15 cellular contexts compared by ENCODE assay signal in genomic region chr17:64628641-64629040, GRCh38. TPM values are rescaled to one million over a fixed set of nuclear protein-coding genes. Genes with fewer than 3 reads are reported as not detected.
A peak's percentile ranks its signal among the peaks of the same experiment; 100 is the strongest.
DNase-seq lines count a peak whose midpoint lies in the region; ATAC-seq and TF ChIP-seq lines count a peak whose summit lies in the region.
"Had no signal": no experiment of that assay in that cellular context is flagged by ENCODE, and none has a peak within 500 bp of the region (broad histone marks: within the 10 kb centered on the region; RNA-seq: fewer than 3 reads in every experiment).

No MANE protein-coding gene starts in this region.

- no peaks in the 10 kb centered on the region for H3K36me3 ChIP-seq in body of pancreas (replicated peaks in 1 of 2; ENCODE audit: insufficient read depth in 1 of 2, low read depth in 2 of 2)
- H3K36me3 ChIP-seq: esophagus squamous epithelium had no signal

- peaks cover 66% of the 10 kb centered on the region for H3K4me1 Mint-ChIP-seq in activated T-cell treated with anti-CD3 and anti-CD28 coated beads, Interleukin-2, amount 50 U/mL, for 72 hours (ENCODE audit: low read depth)
- H3K4me1 Mint-ChIP-seq in stimulated activated memory B cell treated with anti-CD40 and anti-IgM and Interleukin-4, amounts not matched to agents 10 μg/mL and 1 μg/mL and 100 μg/mL, for 72 hours = peaks cover 54% of the 10 kb centered on the region

- no peak overlapping the region for H3K4me3 ChIP-seq in body of pancreas
- H3K4me3 ChIP-seq: esophagus squamous epithelium, mucosa of descending colon had no signal

- H3K4me3 Mint-ChIP-seq in activated T-cell treated with anti-CD3 and anti-CD28 coated beads, Interleukin-2, amount 50 U/mL, for 72 hours = peak overlapping the region; percentile 53 to 74
- H3K4me3 Mint-ChIP-seq in stimulated activated memory B cell treated with anti-CD40 and anti-IgM and Interleukin-4, amounts not matched to agents 10 μg/mL and 1 μg/mL and 100 μg/mL, for 72 hours = no peak overlapping the region

- H3K36me3 Mint-ChIP-seq in activated naive CD4-positive, alpha-beta T cell treated with anti-CD3 and anti-CD28 coated beads, Interleukin-2, amount 50 U/mL, for 72 hours = peaks cover 4 to 8% of the 10 kb centered on the region in 2 donors
- peaks cover 0 to 2% of the 10 kb centered on the region in 2 donors for H3K36me3 Mint-ChIP-seq in activated T-cell treated with anti-CD3 and anti-CD28 coated beads, Interleukin-2, amount 50 U/mL, for 72 hours (ENCODE audit: insufficient read depth in 2 of 2)
- no peaks in the 10 kb centered on the region for H3K36me3 Mint-ChIP-seq in stimulated activated memory B cell treated with anti-CD40 and anti-IgM and Interleukin-4, amounts not matched to agents 10 μg/mL and 1 μg/mL and 100 μg/mL, for 72 hours

- H3K9me3 Mint-ChIP-seq in activated naive CD4-positive, alpha-beta T cell treated with anti-CD3 and anti-CD28 coated beads, Interleukin-2, amount 50 U/mL, for 72 hours = no peaks in the 10 kb centered on the region
- no peaks in the 10 kb centered on the region for H3K9me3 Mint-ChIP-seq in activated T-cell treated with anti-CD3 and anti-CD28 coated beads, Interleukin-2, amount 50 U/mL, for 72 hours
- H3K9me3 Mint-ChIP-seq in stimulated activated memory B cell treated with anti-CD40 and anti-IgM and Interleukin-4, amounts not matched to agents 10 μg/mL and 1 μg/mL and 100 μg/mL, for 72 hours = no peaks in the 10 kb centered on the region

- H3K27me3 Mint-ChIP-seq in activated T-cell treated with anti-CD3 and anti-CD28 coated beads, Interleukin-2, amount 50 U/mL, for 72 hours (ENCODE audit: low read depth) = no peaks in the 10 kb centered on the region
- no peaks in the 10 kb centered on the region for H3K27me3 Mint-ChIP-seq in stimulated activated memory B cell treated with anti-CD40 and anti-IgM and Interleukin-4, amounts not matched to agents 10 μg/mL and 1 μg/mL and 100 μg/mL, for 72 hours

- H3K4me1 ChIP-seq in body of pancreas = peaks cover 43% of the 10 kb centered on the region

- TF ChIP-seq CTCF in body of pancreas (IDR thresholded peaks at IDR 0.05) = no peak

- no peaks in the 10 kb centered on the region for H3K9me3 ChIP-seq in body of pancreas
- H3K9me3 ChIP-seq: esophagus squamous epithelium, mucosa of descending colon had no signal

- peak overlapping the region; percentile 81 to 86 for H3K27ac Mint-ChIP-seq in activated naive CD4-positive, alpha-beta T cell treated with anti-CD3 and anti-CD28 coated beads, Interleukin-2, amount 50 U/mL, for 72 hours
- peak overlapping the region; percentile 1 for H3K27ac Mint-ChIP-seq in activated T-cell treated with anti-CD3 and anti-CD28 coated beads, Interleukin-2, amount 50 U/mL, for 72 hours
- H3K27ac Mint-ChIP-seq in stimulated activated memory B cell treated with anti-CD40 and anti-IgM and Interleukin-4, amounts not matched to agents 10 μg/mL and 1 μg/mL and 100 μg/mL, for 72 hours = peak overlapping the region; percentile 30

- 75 to 94% methylated on average over 1 of the region's 1 CpG for WGBS in body of pancreas, 2 donors

- intact Hi-C loops in body of pancreas (cut with DNase I) = no loop called here

- TF ChIP-seq POLR2A in body of pancreas (IDR thresholded peaks at IDR 0.05) = no peak

- peak; percentile 97 to 99 for ATAC-seq in activated naive CD4-positive, alpha-beta T cell treated with anti-CD3 and anti-CD28 coated beads, Interleukin-2, amount 50 U/mL, for 72 hours
- ATAC-seq in GM21737 (IDR thresholded peaks at IDR 0.05; ENCODE audit: unreplicated experiment) = peak; percentile 53
- peak; percentile 98 to 99 for ATAC-seq in activated T-cell treated with anti-CD3 and anti-CD28 coated beads, Interleukin-2, amount 50 U/mL, for 72 hours (replicated peaks in 1 of 2)
- ATAC-seq in stimulated activated memory B cell treated with anti-CD40 and anti-IgM and Interleukin-4, amounts not matched to agents 10 μg/mL and 1 μg/mL and 100 μg/mL, for 72 hours = peak; percentile 85
- no peak for ATAC-seq in body of pancreas
- ATAC-seq: mucosa of descending colon had no signal

- no peak overlapping the region for H3K27ac ChIP-seq in body of pancreas
- H3K27ac ChIP-seq: esophagus squamous epithelium had no signal

- peak in 1 of 2 donors; percentile 22 for DNase-seq in activated naive CD4-positive, alpha-beta T cell treated with anti-CD3 and anti-CD28 coated beads, Interleukin-2, amount 50 U/mL, for 72 hours (ENCODE audit: low spot score in 2 of 2)
- DNase-seq in activated naive CD4-positive, alpha-beta T cell treated with Interleukin-2 at 50 U/mL for 16 hours = no peak
- DNase-seq in activated T-cell treated with anti-CD3 and anti-CD28 coated beads, Interleukin-2, amount 50 U/mL, for 72 hours = peak; percentile 34 to 43
- DNase-seq in body of pancreas = no peak
- no peak for DNase-seq in NCI-H2227 treated with DMSO at 0.1 percent for 48 hours (lab: John Stamatoyannopoulos, UW)
- no peak for DNase-seq in NCI-H1105 (lab: John Stamatoyannopoulos, UW)
- DNase-seq: activated CD8-positive, alpha-beta memory T cell treated with anti-CD3 and anti-CD28 coated beads, Interleukin-2, amount 50 U/mL, for 48 hours; AML-193; esophagus squamous epithelium; GDM1; mucosa of descending colon; NCI-H187; trophoblast cell had no signal

- no peaks in the 10 kb centered on the region for H3K27me3 ChIP-seq in body of pancreas
- H3K27me3 ChIP-seq: esophagus squamous epithelium had no signal

RNA-seq across cellular contexts. Expression of gene SMURF2, which starts 33.5 kb away (rescaled TPM):
- total RNA-seq in activated naive CD4-positive, alpha-beta T cell treated with anti-CD3 and anti-CD28 coated beads, Interleukin-2, amount 50 U/mL, for 72 hours = 10 to 100 TPM; 14.9 to 16.0 TPM
- total RNA-seq in activated T-cell treated with anti-CD3 and anti-CD28 coated beads, Interleukin-2, amount 50 U/mL, for 72 hours = 10 to 100 TPM; 18.3 to 19.4 TPM
- total RNA-seq in body of pancreas = 10 to 100 TPM; 10.6 to 15.5 TPM

Comparison
In these comparisons a context has a peak if more than half of its experiments do, and no peak if none do; other contexts are left out.
1. DNase-seq: peak in activated T-cell treated with anti-CD3 and anti-CD28 coated beads, Interleukin-2, amount 50 U/mL, for 72 hours (2 of 2); none in activated naive CD4-positive, alpha-beta T cell treated with Interleukin-2 at 50 U/mL for 16 hours (single experiment), body of pancreas (0 of 4), NCI-H2227 treated with DMSO at 0.1 percent for 48 hours (single experiment) and NCI-H1105 (single experiment).
2. H3K27ac Mint-ChIP-seq: peak in every context shown above with its lines; median percentile 84 in activated naive CD4-positive, alpha-beta T cell treated with anti-CD3 and anti-CD28 coated beads, Interleukin-2, amount 50 U/mL, for 72 hours; 30 in stimulated activated memory B cell treated with anti-CD40 and anti-IgM and Interleukin-4, amounts not matched to agents 10 μg/mL and 1 μg/mL and 100 μg/mL, for 72 hours; 1 in activated T-cell treated with anti-CD3 and anti-CD28 coated beads, Interleukin-2, amount 50 U/mL, for 72 hours.